ENCODE assay signal across 24 cellular contexts in the genomic region with DNA sequence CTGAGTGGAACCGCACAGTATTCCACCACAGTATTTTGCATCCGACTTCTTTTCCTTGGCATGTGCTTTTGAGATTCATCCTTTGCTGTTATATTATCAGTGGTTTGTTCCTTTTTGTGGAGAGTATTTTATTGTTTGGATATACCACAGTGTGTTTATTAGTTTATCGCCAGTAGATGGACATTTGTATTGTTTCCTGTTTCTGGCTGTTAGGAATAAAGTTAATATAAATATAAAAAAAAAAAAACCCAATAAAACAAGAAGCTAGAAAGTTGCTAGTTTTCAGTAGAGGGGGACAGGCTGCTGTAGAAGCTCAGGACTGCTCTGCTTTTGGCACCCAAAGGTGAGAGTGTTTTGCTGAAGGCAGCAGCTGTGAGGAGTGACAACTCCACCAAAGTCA.
"Had no signal": no experiment of that assay in that cellular context is flagged by ENCODE, and none has a peak within 500 bp of the region (broad histone marks: within the 10 kb centered on the region; RNA-seq: fewer than 3 reads in every experiment).

No MANE protein-coding gene starts in this region.

- H3K4me1 ChIP-seq: uterus had no signal

- H3K27ac ChIP-seq: breast epithelium, uterus had no signal

- H3K27me3 ChIP-seq: breast epithelium, uterus had no signal

- H3K4me3 ChIP-seq: breast epithelium, uterus had no signal

- ATAC-seq: esophagus mucosa; natural killer cell; right cardiac atrium; stimulated activated naive CD8-positive, alpha-beta T cell treated with anti-CD3 and anti-CD28 coated beads, Interleukin-15, Interleukin-2, amounts not matched to agents 100 U/mL and 50 U/mL, for 24 hours had no signal

- H3K27me3 Mint-ChIP-seq: dendritic cell treated with granulocyte-macrophage colony-stimulating factor and Interleukin-4, amounts not matched to agents 40 ng/mL and 50 ng/mL, for 4 days; memory B cell; type B pancreatic cell had no signal

- H3K9me3 Mint-ChIP-seq: dendritic cell treated with granulocyte-macrophage colony-stimulating factor and Interleukin-4, amounts not matched to agents 40 ng/mL and 50 ng/mL, for 4 days; memory B cell; natural killer cell; T-helper 1 cell treated with Interleukin-12 subunit alpha and Interleukin-12 subunit beta and Interleukin-4 antibody, amounts not matched to agents 30 μg/mL and 1 μg/mL, for 36 hours had no signal

- H3K36me3 ChIP-seq: breast epithelium, uterus had no signal

- H3K4me3 Mint-ChIP-seq: dendritic cell treated with granulocyte-macrophage colony-stimulating factor and Interleukin-4, amounts not matched to agents 40 ng/mL and 50 ng/mL, for 4 days; endodermal cell; memory B cell; natural killer cell; T-helper 1 cell treated with Interleukin-12 subunit alpha and Interleukin-12 subunit beta and Interleukin-4 antibody, amounts not matched to agents 30 μg/mL and 1 μg/mL, for 36 hours; type B pancreatic cell had no signal

- H3K9me3 ChIP-seq: breast epithelium, uterus had no signal

- H3K36me3 Mint-ChIP-seq: natural killer cell, type B pancreatic cell had no signal

- DNase-seq: activated CD4-positive, alpha-beta T cell treated with anti-CD3 and anti-CD28 coated beads, Interleukin-2, amount 50 U/mL, for 1 hour; activated gamma-delta T cell treated with Interleukin-2 at 50 U/mL for 16 hours; activated naive CD4-positive, alpha-beta T cell treated with anti-CD3 and anti-CD28 coated beads, Interleukin-2, amount 50 U/mL, for 16 hours; activated T-cell treated with anti-CD3 and anti-CD28 coated beads for 4 hours; central memory CD4-positive, alpha-beta T cell; endodermal cell; foreskin fibroblast; head of caudate nucleus; hypothalamus; natural killer cell; posterior cingulate gyrus; right cardiac atrium; stimulated activated CD4-positive, alpha-beta T cell treated with anti-CD3 and anti-CD28 coated beads, Interleukin-15, amount 100 ng/mL, for 24 hours; stimulated activated naive CD8-positive, alpha-beta T cell treated with anti-CD3 and anti-CD28 coated beads, Interleukin-15, Interleukin-2, amounts not matched to agents 100 U/mL and 50 U/mL, for 24 hours; substantia nigra; SW 1271; T-helper 9 cell; uterus had no signal

- H3K27ac Mint-ChIP-seq: dendritic cell treated with granulocyte-macrophage colony-stimulating factor and Interleukin-4, amounts not matched to agents 40 ng/mL and 50 ng/mL, for 4 days; endodermal cell; memory B cell; natural killer cell; T-helper 1 cell treated with Interleukin-12 subunit alpha and Interleukin-12 subunit beta and Interleukin-4 antibody, amounts not matched to agents 30 μg/mL and 1 μg/mL, for 36 hours; type B pancreatic cell had no signal
